In genomic region chr17:32774286-32775084, GRCh38 we compare ENCODE assay signal across 18 cellular contexts.
DNase-seq lines count a peak whose midpoint lies in the region; ATAC-seq and TF ChIP-seq lines count a peak whose summit lies in the region.
"Had no signal": no experiment of that assay in that cellular context is flagged by ENCODE, and none has a peak within 500 bp of the region (broad histone marks: within the 10 kb centered on the region; RNA-seq: fewer than 3 reads in every experiment).

No MANE protein-coding gene starts in this region.

- H3K27me3 ChIP-seq in iPS-18a (ENCODE audit: control insufficient read depth, insufficient read depth, low read length), result no peaks in the 10 kb centered on the region
- H3K27me3 ChIP-seq in colonic mucosa, result no peaks in the 10 kb centered on the region
- H3K27me3 ChIP-seq in upper lobe of right lung, result no peaks in the 10 kb centered on the region
- H3K27me3 ChIP-seq: BE2C had no signal

- intact Hi-C loops in mucosa of descending colon (cut with DNase I, micrococcal nuclease) (no loop called here), posterior cingulate gyrus (cut with DNase I) (no loop called here), colonic mucosa (cut with DNase I) (no loop called here), upper lobe of right lung (cut with DNase I) (no loop called here)

- ATAC-seq in mucosa of descending colon, result peak; percentile 58
- no peak for ATAC-seq in upper lobe of right lung

- H3K4me1 ChIP-seq in iPS-18a (ENCODE audit: control insufficient read depth, low read depth, low read length), result peaks cover 10% of the 10 kb centered on the region
- H3K4me1 ChIP-seq in mucosa of descending colon (ENCODE audit: low read depth), result peaks cover 22% of the 10 kb centered on the region
- H3K4me1 ChIP-seq in colonic mucosa, result no peaks in the 10 kb centered on the region
- H3K4me1 ChIP-seq in upper lobe of right lung, result no peaks in the 10 kb centered on the region
- H3K4me1 ChIP-seq: BE2C had no signal

- no peaks in the 10 kb centered on the region for H3K36me3 ChIP-seq in SK-N-MC (ENCODE audit: insufficient read depth, low read length)
- no peaks in the 10 kb centered on the region for H3K36me3 ChIP-seq in iPS-18a (ENCODE audit: control insufficient read depth, low read depth, low read length)
- H3K36me3 ChIP-seq in mucosa of descending colon (ENCODE audit: low read depth), result no peaks in the 10 kb centered on the region
- no peaks in the 10 kb centered on the region for H3K36me3 ChIP-seq in colonic mucosa
- H3K36me3 ChIP-seq in upper lobe of right lung, result peaks cover 6% of the 10 kb centered on the region
- H3K36me3 ChIP-seq: BE2C had no signal

- no peaks in the 10 kb centered on the region for H3K9me3 ChIP-seq in SK-N-MC (ENCODE audit: low read depth, low read length)
- no peaks in the 10 kb centered on the region for H3K9me3 ChIP-seq in iPS-18a (ENCODE audit: control insufficient read depth, low read depth, low read length)
- no peaks in the 10 kb centered on the region for H3K9me3 ChIP-seq in mucosa of descending colon
- H3K9me3 ChIP-seq in colonic mucosa, result no peaks in the 10 kb centered on the region
- no peaks in the 10 kb centered on the region for H3K9me3 ChIP-seq in upper lobe of right lung
- H3K9me3 ChIP-seq: BE2C, SK-N-SH had no signal

- H3K4me3 ChIP-seq in SK-N-MC (no peak overlapping the region), iPS-18a (ENCODE audit: low read length) (peak overlapping the region; percentile 15), mucosa of descending colon (no peak overlapping the region), colonic mucosa (no peak overlapping the region), upper lobe of right lung (no peak overlapping the region)

- peak overlapping the region; percentile 19; the same call in 1 of the 2 replicates for H3K27ac ChIP-seq in SK-N-MC
- no peak overlapping the region for H3K27ac ChIP-seq in iPS-18a (ENCODE audit: low read length)
- H3K27ac ChIP-seq in colonic mucosa, result no peak overlapping the region
- no peak overlapping the region for H3K27ac ChIP-seq in upper lobe of right lung
- H3K27ac ChIP-seq: HL-60 had no signal

- H3K9ac ChIP-seq in SK-N-MC (ENCODE audit: insufficient read length), result no peak overlapping the region
- H3K9ac ChIP-seq in iPS-18a (ENCODE audit: low read length), result no peak overlapping the region
- no peak overlapping the region for H3K9ac ChIP-seq in colonic mucosa (ENCODE audit: low read depth in 2 of 2, low read length in 2 of 2)
- H3K9ac ChIP-seq: SK-N-SH had no signal

- TF ChIP-seq CTCF in mucosa of descending colon (IDR thresholded peaks at IDR 0.05) (no peak), colonic mucosa (IDR thresholded peaks at IDR 0.05) (no peak), upper lobe of right lung (IDR thresholded peaks at IDR 0.05) (no peak)

- DNase-seq in GM03348 (ENCODE audit: low spot score), result peak; percentile 8
- DNase-seq in SK-N-MC (ENCODE audit: low read depth, low spot score), result peak; percentile 26
- no peak for DNase-seq in mucosa of descending colon
- no peak for DNase-seq in posterior cingulate gyrus
- no peak for DNase-seq in NCI-H2171 treated with DMSO at 0.1 percent for 48 hours (lab: John Stamatoyannopoulos, UW)
- DNase-seq in colonic mucosa, result no peak
- DNase-seq in upper lobe of right lung, result no peak
- DNase-seq: BE2C; CD4-positive, alpha-beta T cell; DMS153; HCEC 1CT; Kasumi-1; NCI-H1105; NCI-H2081 treated with DMSO at 0.1 percent for 48 hours; SHP77; SK-N-SH had no signal

Comparison
In these comparisons a context has a peak if more than half of its experiments do, and no peak if none do; other contexts are left out.
1. DNase-seq: peak in GM03348 (single experiment) and SK-N-MC (single experiment); none in mucosa of descending colon (0 of 3), posterior cingulate gyrus (0 of 10), NCI-H2171 treated with DMSO at 0.1 percent for 48 hours (single experiment), colonic mucosa (single experiment) and upper lobe of right lung (single experiment).